10 cellular contexts compared by ENCODE assay signal in the genomic region with DNA sequence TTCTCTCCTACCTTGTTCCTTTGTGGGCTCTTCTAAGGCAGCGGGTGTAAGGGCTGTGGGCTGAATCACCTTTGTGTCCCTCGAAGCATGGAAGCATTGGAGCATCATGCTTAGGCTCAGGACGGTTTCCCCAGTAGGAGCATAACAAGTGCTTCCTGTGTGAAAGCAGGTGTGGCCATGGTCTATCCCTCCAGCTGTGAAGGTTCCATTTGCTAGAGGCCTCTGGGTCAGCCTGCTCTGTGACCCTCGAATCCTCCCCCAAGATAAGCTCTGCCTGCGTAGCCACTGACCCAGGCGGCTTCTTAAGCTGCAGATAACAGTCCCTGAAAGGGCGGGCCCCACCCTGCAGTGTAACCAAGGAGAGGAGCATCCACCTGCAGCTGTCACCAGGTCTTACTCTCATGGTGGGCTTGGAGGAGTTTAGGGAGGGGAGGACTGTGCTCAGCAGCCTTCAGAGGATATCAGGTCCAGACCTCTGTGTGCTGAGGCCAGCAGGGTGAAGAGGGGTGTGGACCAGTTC. TPM values are rescaled to one million over a fixed set of nuclear protein-coding genes. Genes with fewer than 3 reads are reported as not detected.
DNase-seq lines count a peak whose midpoint lies in the region; ATAC-seq and TF ChIP-seq lines count a peak whose summit lies in the region.
"Had no signal": no experiment of that assay in that cellular context is flagged by ENCODE, and none has a peak within 500 bp of the region (broad histone marks: within the 10 kb centered on the region; RNA-seq: fewer than 3 reads in every experiment).

No MANE protein-coding gene starts in this region.

- H3K4me3 ChIP-seq in hepatocyte, result no peak overlapping the region
- H3K4me3 ChIP-seq: pancreas had no signal

- H3K27ac ChIP-seq in RWPE1 (peak overlapping the region; percentile 97), hepatocyte (peak overlapping the region; percentile 44), temporal lobe (ENCODE audit: low read depth, low read length) (peak overlapping the region; percentile 100)

- H4K20me1 ChIP-seq in hepatocyte (ENCODE audit: insufficient read depth, poor library complexity, severe bottlenecking), result peaks cover 74% of the 10 kb centered on the region

- no peaks in the 10 kb centered on the region for H3K36me3 ChIP-seq in hepatocyte (replicated peaks; ENCODE audit: insufficient read depth, low read depth)
- H3K36me3 ChIP-seq: pancreas had no signal

- no peak for TF ChIP-seq CTCF in RWPE1 (conservative IDR thresholded peaks at IDR 0.05; ENCODE audit: low read depth)
- no peak for TF ChIP-seq CTCF in hepatocyte (IDR thresholded peaks at IDR 0.05; ENCODE audit: poor library complexity)

- no peaks in the 10 kb centered on the region for H3K9me3 ChIP-seq in hepatocyte (ENCODE audit: low read depth)
- H3K9me3 ChIP-seq: pancreas had no signal

- DNase-seq in RWPE1 (ENCODE audit: low spot score), result no peak
- DNase-seq in hepatocyte (ENCODE audit: low spot score), result no peak
- no peak for DNase-seq in NCI-H524 (lab: John Stamatoyannopoulos, UW)
- DNase-seq: activated T-cell treated with anti-CD3 and anti-CD28 coated beads, Interleukin-2, amount 50 U/mL, for 4 hours; pancreas; T1000 had no signal

- H3K79me2 ChIP-seq in hepatocyte, result peaks cover 99% of the 10 kb centered on the region

- no peak overlapping the region for H3K4me2 ChIP-seq in hepatocyte

- H2AFZ ChIP-seq in hepatocyte, result no peak overlapping the region

- CTCF ChIA-PET in RWPE1 (lab: Yijun Ruan, JAX), result interaction anchor here (0.6 to 2.2 kb wide), 3 partner anchors 18 to 464 kb away, joined by 3 to 7 read pairs (median 3); no protein-coding TSS in a partner anchor

- POLR2A ChIA-PET in RWPE1 (lab: Yijun Ruan, JAX; ENCODE audit: low non-redundant PET), result no interaction called here

- H3K9me2 ChIP-seq in hepatocyte (replicated peaks; ENCODE audit: insufficient read depth), result no peaks in the 10 kb centered on the region

- no peaks in the 10 kb centered on the region for H3K27me3 ChIP-seq in hepatocyte
- H3K27me3 ChIP-seq: pancreas had no signal

- peaks cover 52% of the 10 kb centered on the region for H3K4me1 ChIP-seq in hepatocyte (ENCODE audit: insufficient read depth)

- WGBS in hepatocyte (ENCODE audit: low lambda C conversion rate, missing lambda C conversion rate), result 59% methylated on average over 7 of the region's 7 CpGs

- ATAC-seq in GM21723 (IDR thresholded peaks at IDR 0.05; ENCODE audit: unreplicated experiment) (peak; percentile 44), HG03565 (IDR thresholded peaks at IDR 0.05; ENCODE audit: unreplicated experiment) (no peak), GM21717 (IDR thresholded peaks at IDR 0.05; ENCODE audit: unreplicated experiment) (no peak)
- ATAC-seq: activated T-cell treated with anti-CD3 and anti-CD28 coated beads, Interleukin-2, amount 50 U/mL, for 4 hours; pancreas had no signal

RNA-seq across cellular contexts. Expression of a gene that starts 8.4 kb away (rescaled TPM):
- total RNA-seq in hepatocyte (66.7 and 85.1 TPM in 2 replicates), temporal lobe (28.0 TPM)
- 30.2 and 42.5 TPM in 2 replicates for polyA plus RNA-seq in hepatocyte

RNA-seq across cellular contexts. Expression of a gene that starts 50.0 kb away (rescaled TPM):
- total RNA-seq in hepatocyte, result 2,319 and 2,589 TPM in 2 replicates
- polyA plus RNA-seq in hepatocyte, result 1,067 and 1,087 TPM in 2 replicates
- total RNA-seq in temporal lobe, result 1,676 TPM

Comparison
In these comparisons a context has a peak if more than half of its experiments do, and no peak if none do; other contexts are left out.
1. H3K27ac ChIP-seq: peak in every context shown above with its lines; median percentile 100 in temporal lobe; 97 in RWPE1; 44 in hepatocyte.